ENCODE assay signal across 8 cellular contexts in the genomic region with DNA sequence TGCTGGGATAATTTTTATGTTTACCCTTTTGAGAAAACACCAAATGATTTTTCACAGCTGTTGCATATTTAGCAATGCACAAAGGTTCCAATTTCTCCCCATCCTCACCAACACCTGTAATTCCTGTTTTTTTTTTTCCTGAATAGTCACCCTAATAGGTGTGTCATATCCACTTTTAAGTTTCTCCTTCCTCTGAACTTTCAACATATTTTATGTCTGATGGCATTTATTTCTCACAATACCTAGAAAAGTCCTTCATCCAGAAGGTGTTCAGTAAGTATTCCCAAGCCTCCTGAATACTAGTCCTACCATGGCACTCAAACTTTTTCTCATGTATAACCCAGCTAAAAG. TPM values are rescaled to one million over a fixed set of nuclear protein-coding genes. Genes with fewer than 3 reads are reported as not detected.
A peak's percentile ranks its signal among the peaks of the same experiment; 100 is the strongest.
DNase-seq lines count a peak whose midpoint lies in the region; ATAC-seq, FAIRE-seq and TF ChIP-seq lines count a peak whose summit lies in the region.

No MANE protein-coding gene starts in this region.

- TF ChIP-seq CTCF in A549 (IDR thresholded peaks at IDR 0.05) (no peak), cardiac fibroblast (IDR thresholded peaks at IDR 0.05; ENCODE audit: low read depth, low read length) (no peak), GM13976 (IDR thresholded peaks at IDR 0.05; ENCODE audit: borderline replicate concordance, control extremely low read depth, extremely low read depth, insufficient read depth, missing control alignments) (no peak)

- H3K4me3 ChIP-seq in A549 (peak overlapping the region; percentile 73), HUES64 (ENCODE audit: low read length) (peak overlapping the region; percentile 85), cardiac fibroblast (replicated peaks in 1 of 2; ENCODE audit: low read depth in 2 of 2, low read length in 2 of 2) (peak overlapping the region; percentile 75 to 91), muscle layer of colon (ENCODE audit: low read depth in 1 of 2, low read length in 2 of 2) (peak overlapping the region; percentile 47 to 90)

- CTCF ChIA-PET in A549 (lab: Yijun Ruan, JAX), result interaction anchor here (0.9 to 4.6 kb wide), 6 partner anchors 8 to 810 kb away, joined by 3 to 30 read pairs (median 3); a partner anchor contains a TSS

- peak overlapping the region; percentile 89 to 94; a peak in 5 of 6 replicates for H3K27ac ChIP-seq in A549
- no peak overlapping the region; the same call in 1 of the 2 replicates for H3K27ac ChIP-seq in HUES64 (ENCODE audit: low read depth, low read length)
- peak overlapping the region; percentile 83 for H3K27ac ChIP-seq in muscle layer of colon (ENCODE audit: low read depth, low read length)

- in situ Hi-C loops in GM13976 (cut with MboI; ENCODE audit: low sequenced_read_pairs, unreplicated experiment), result no loop called here

- H3K36me3 ChIP-seq in HUES64 (ENCODE audit: insufficient read depth, low read length) (peaks cover 62% of the 10 kb centered on the region), muscle layer of colon (ENCODE audit: insufficient read depth, low read length) (peaks cover 40% of the 10 kb centered on the region)

- no peak for DNase-seq in A549 (ENCODE audit: low read depth in 1 of 2, low spot score in 1 of 2)
- DNase-seq in cardiac fibroblast (ENCODE audit: low read depth in 2 of 2), result no peak
- no peak for DNase-seq in GM13976 (ENCODE audit: low spot score)
- no peak for DNase-seq in erythroblast (lab: John Stamatoyannopoulos, UW)

- H3K4me1 ChIP-seq in A549, result peaks cover 26% of the 10 kb centered on the region
- H3K4me1 ChIP-seq in HUES64 (ENCODE audit: insufficient read depth, low read length), result peaks cover 18% of the 10 kb centered on the region; the same call in 1 of the 2 replicates
- H3K4me1 ChIP-seq in muscle layer of colon (ENCODE audit: insufficient read depth, low read length), result peaks cover 29% of the 10 kb centered on the region

- no peak for FAIRE-seq in A549 (lab: Jason Lieb, UNC)

- TF ChIP-seq EP300 in A549 (IDR thresholded peaks at IDR 0.05), result no peak

- POLR2A ChIA-PET in A549 (lab: Yijun Ruan, JAX), result interaction anchor here (0.5 to 3.5 kb wide), 4 partner anchors 8 to 113 kb away, joined by 5 to 62 read pairs (median 6); a partner anchor contains a TSS

- H3K9me3 ChIP-seq in A549 (no peaks in the 10 kb centered on the region), HUES64 (ENCODE audit: insufficient read depth, low read depth, low read length) (no peaks in the 10 kb centered on the region; the same call in 1 of the 2 replicates), muscle layer of colon (ENCODE audit: low read length) (no peaks in the 10 kb centered on the region)

- H3K9ac ChIP-seq in HUES64 (ENCODE audit: low read depth, low read length) (peak overlapping the region; percentile 99), muscle layer of colon (ENCODE audit: low read length) (peak overlapping the region; percentile 96)

- TF ChIP-seq RAD21 in A549 (conservative IDR thresholded peaks at IDR 0.05 in 1 of 2, IDR thresholded peaks at IDR 0.05 in 1 of 2), result no peak

- ATAC-seq in A549, result no peak
- ATAC-seq in GM19463 (IDR thresholded peaks at IDR 0.05; ENCODE audit: unreplicated experiment), result no peak
- ATAC-seq in GM18861 (IDR thresholded peaks at IDR 0.05; ENCODE audit: unreplicated experiment), result no peak

- H3K4me2 ChIP-seq in A549, result peak overlapping the region; percentile 92

- no peak for TF ChIP-seq POLR2A in A549 (IDR thresholded peaks at IDR 0.05; ENCODE audit: low read length)
- TF ChIP-seq POLR2A in erythroblast (IDR thresholded peaks at IDR 0.05; ENCODE audit: low read length), result no peak

- H3K27me3 ChIP-seq in HUES64 (ENCODE audit: insufficient read depth, low read length) (no peaks in the 10 kb centered on the region), muscle layer of colon (ENCODE audit: control insufficient read depth in 1 of 2, insufficient read depth in 2 of 2, low read length in 2 of 2) (no peaks in the 10 kb centered on the region)

TF ChIP-seq in A549, 52 proteins besides CTCF, POLR2A, EP300 and RAD21:
- no peak for TF ChIP-seq ZFP36 (IDR thresholded peaks at IDR 0.05; ENCODE audit: borderline replicate concordance, partially characterized antibody)

RNA-seq across cellular contexts. Expression of a gene that starts 1.5 kb away (rescaled TPM):
- polyA plus RNA-seq in A549 (2011; rRNA removed) (1,426 and 1,646 TPM in 2 replicates), A549 (2017; fragmentation: RNase III; extraction: RNeasy Plus Mini Kit Qiagen cat#74134 plus additional on column Dnase treatment) (1,830 to 2,100 TPM (median 1,839 TPM) in 3 replicates)
- polyA plus RNA-seq in A549 (2012; cell fraction: cytosol; rRNA removed), result 1,239 and 1,439 TPM in 2 replicates
- 271 and 403 TPM in 2 replicates for polyA plus RNA-seq in A549 (2012; cell fraction: nucleus; rRNA removed)
- polyA minus RNA-seq in A549 (2011; rRNA and poly(A)+ RNA removed), result 291 and 481 TPM in 2 replicates
- 2,302 TPM for polyA plus RNA-seq in HUES64 (2013, experiment 1 of 2)
- 2,440 TPM for polyA plus RNA-seq in HUES64 (2013, experiment 2 of 2)

RNA-seq across cellular contexts. Expression of a gene that starts 8.1 kb away (rescaled TPM):
- polyA plus RNA-seq in A549 (2011; rRNA removed), result 18.8 and 24.3 TPM in 2 replicates
- 3.5 and 3.9 TPM in 2 replicates for polyA plus RNA-seq in A549 (2012; cell fraction: cytosol; rRNA removed)
- 5.7 and 7.6 TPM in 2 replicates for polyA plus RNA-seq in A549 (2012; cell fraction: nucleus; rRNA removed)
- polyA plus RNA-seq in A549 (2017; fragmentation: RNase III; extraction: RNeasy Plus Mini Kit Qiagen cat#74134 plus additional on column Dnase treatment), result 11.3 to 12.0 TPM (median 11.6 TPM) in 3 replicates
- 12.2 and 13.3 TPM in 2 replicates for polyA minus RNA-seq in A549 (2011; rRNA and poly(A)+ RNA removed)
- 7.9 TPM for polyA plus RNA-seq in HUES64 (2013, experiment 1 of 2)
- 8.2 TPM for polyA plus RNA-seq in HUES64 (2013, experiment 2 of 2)

RNA-seq across cellular contexts. Expression of a gene that starts 39.4 kb away (rescaled TPM):
- polyA plus RNA-seq in A549 (2011; rRNA removed) (4.0 and 6.7 TPM in 2 replicates), A549 (2017; fragmentation: RNase III; extraction: RNeasy Plus Mini Kit Qiagen cat#74134 plus additional on column Dnase treatment) (4.6 to 5.2 TPM (median 5.1 TPM) in 3 replicates)
- polyA plus RNA-seq in A549 (2012; cell fraction: cytosol; rRNA removed), result 0.74 and 1.0 TPM in 2 replicates
- 1.0 and 2.2 TPM in 2 replicates for polyA plus RNA-seq in A549 (2012; cell fraction: nucleus; rRNA removed)
- polyA minus RNA-seq in A549 (2011; rRNA and poly(A)+ RNA removed), result 5.8 TPM in 2 replicates
- 6.0 TPM for polyA plus RNA-seq in HUES64 (2013, experiment 1 of 2)
- polyA plus RNA-seq in HUES64 (2013, experiment 2 of 2), result 7.0 TPM
